In genomic region chr5:132190161-132190817, GRCh38 we compare ENCODE assay signal across 8 cellular contexts. TPM values are rescaled to one million over a fixed set of nuclear protein-coding genes. Genes with fewer than 3 reads are reported as not detected.
DNase-seq lines count a peak whose midpoint lies in the region; ATAC-seq, FAIRE-seq and TF ChIP-seq lines count a peak whose summit lies in the region.

No MANE protein-coding gene starts in this region.

- H3K36me3 ChIP-seq in SJSA1 = peaks cover 26% of the 10 kb centered on the region
- H3K36me3 ChIP-seq in naive thymus-derived CD4-positive, alpha-beta T cell (ENCODE audit: control insufficient read depth in 2 of 3, insufficient read depth in 3 of 3, low read length in 3 of 3) = no peaks in the 10 kb centered on the region

- POLR2A ChIA-PET in naive thymus-derived CD4-positive, alpha-beta T cell (lab: Charles Lee) = interaction anchor here (0.5 to 0.7 kb wide), 3 partner anchors 80 to 393 kb away, joined by 3 read pairs; no protein-coding TSS in a partner anchor

- DNase-seq in AG09309 (ENCODE audit: low read depth) (peak; percentile 52), GM12891 (ENCODE audit: insufficient read length, low spot score) (peak; percentile 43), NCI-H1092 treated with DMSO at 0.1 percent for 48 hours (lab: John Stamatoyannopoulos, UW) (peak; percentile 61), SJSA1 (ENCODE audit: low read depth in 1 of 2, low spot score in 2 of 2) (peak; percentile 58 to 61), epithelial cell of proximal tubule (ENCODE audit: low read depth) (no peak)
- peak in 7 of 9 donors; percentile 18 to 64 (median 44) for DNase-seq in naive thymus-derived CD4-positive, alpha-beta T cell
- no peak for DNase-seq in NK-92 treated with Interleukin-12 subunit alpha and Interleukin-12 subunit beta, amount 100 ng/mL, for 24 hours (lab: John Stamatoyannopoulos, UW)

- H3K27ac Mint-ChIP-seq in naive thymus-derived CD4-positive, alpha-beta T cell = no peak overlapping the region

- peak; percentile 67 for FAIRE-seq in GM12891 (lab: Jason Lieb, UNC)

- TF ChIP-seq CTCF in AG09309 (IDR thresholded peaks at IDR 0.05; ENCODE audit: control insufficient read depth, insufficient read depth, low read depth, low read length, missing control alignments) (peak; percentile 81), epithelial cell of proximal tubule (conservative IDR thresholded peaks at IDR 0.05; ENCODE audit: low read depth, low read length) (peak; percentile 86)

- no peaks in the 10 kb centered on the region for H3K27me3 ChIP-seq in SJSA1 (replicated peaks)
- no peaks in the 10 kb centered on the region for H3K27me3 ChIP-seq in naive thymus-derived CD4-positive, alpha-beta T cell (ENCODE audit: control insufficient read depth in 2 of 2, insufficient read depth in 2 of 2, low read length in 2 of 2)

- H3K4me3 Mint-ChIP-seq in naive thymus-derived CD4-positive, alpha-beta T cell = no peak overlapping the region

- H3K36me3 Mint-ChIP-seq in naive thymus-derived CD4-positive, alpha-beta T cell = peaks cover 0 to 14% (median 0%) of the 10 kb centered on the region in 5 donors

- peaks cover 0 to 2% (median 0%) of the 10 kb centered on the region in 11 donors for H3K9me3 Mint-ChIP-seq in naive thymus-derived CD4-positive, alpha-beta T cell

- CTCF ChIA-PET in naive thymus-derived CD4-positive, alpha-beta T cell (lab: Charles Lee) = no interaction called here

- no peaks in the 10 kb centered on the region for H3K9me3 ChIP-seq in SJSA1 (replicated peaks)
- H3K9me3 ChIP-seq in naive thymus-derived CD4-positive, alpha-beta T cell (ENCODE audit: control insufficient read depth in 2 of 3, low read length in 3 of 3) = no peaks in the 10 kb centered on the region

- TF ChIP-seq POLR2A in GM12891 (IDR thresholded peaks at IDR 0.05; ENCODE audit: low read depth, low read length) = no peak

- H3K4me1 ChIP-seq in SJSA1 (replicated peaks) = no peaks in the 10 kb centered on the region
- H3K4me1 ChIP-seq in naive thymus-derived CD4-positive, alpha-beta T cell (ENCODE audit: control insufficient read depth in 2 of 2, insufficient read depth in 2 of 2, low read length in 2 of 2) = no peaks in the 10 kb centered on the region

- intact Hi-C loops in naive thymus-derived CD4-positive, alpha-beta T cell (cut with micrococcal nuclease) = loop anchor here in 1 of 2 donors (1.0 to 2.0 kb wide), 2 partner anchors 10 to 125 kb away; no protein-coding TSS in a partner anchor

- H3K27ac ChIP-seq in SJSA1 = no peak overlapping the region
- no peak overlapping the region for H3K27ac ChIP-seq in naive thymus-derived CD4-positive, alpha-beta T cell (ENCODE audit: low read depth, low read length)

- H3K4me3 ChIP-seq in AG09309 (ENCODE audit: control insufficient read depth, low read depth, low read length) (no peak overlapping the region), SJSA1 (no peak overlapping the region), epithelial cell of proximal tubule (ENCODE audit: low read depth, low read length) (no peak overlapping the region)
- no peak overlapping the region for H3K4me3 ChIP-seq in naive thymus-derived CD4-positive, alpha-beta T cell (ENCODE audit: low read length)

- peaks cover 0 to 4% (median 0%) of the 10 kb centered on the region in 7 donors for H3K4me1 Mint-ChIP-seq in naive thymus-derived CD4-positive, alpha-beta T cell

- peak; percentile 97 for ATAC-seq in HG02642 (IDR thresholded peaks at IDR 0.05; ENCODE audit: poor library complexity, unreplicated experiment)
- ATAC-seq in naive thymus-derived CD4-positive, alpha-beta T cell = peak; percentile 96

- peaks cover 0 to 19% (median 11%) of the 10 kb centered on the region in 5 donors for H3K27me3 Mint-ChIP-seq in naive thymus-derived CD4-positive, alpha-beta T cell

TF ChIP-seq in GM12891, 5 proteins besides CTCF, POLR2A, EP300 and RAD21:
- TF ChIP-seq SPI1 (IDR thresholded peaks at IDR 0.05; ENCODE audit: low read depth, low read length) (no peak), POU2F2 (IDR thresholded peaks at IDR 0.05; ENCODE audit: low read depth, low read length) (no peak), POLR2AphosphoS5 (IDR thresholded peaks at IDR 0.05; ENCODE audit: low read depth, low read length) (no peak), PAX5 (IDR thresholded peaks at IDR 0.05; ENCODE audit: insufficient read depth, low read length, severe bottlenecking) (no peak), TAF1 (IDR thresholded peaks at IDR 0.05; ENCODE audit: low read depth, low read length) (no peak)

RNA-seq across cellular contexts. Expression of gene P4HA2, which starts 37.4 kb away (rescaled TPM):
- polyA plus RNA-seq in GM12891 (2012; ENCODE audit: low read depth, missing spikeins) = 17.0 TPM
- total RNA-seq in SJSA1 (2014; rRNA removed; shearing (Covaris generic)) = 222 and 261 TPM in 2 replicates
- total RNA-seq in epithelial cell of proximal tubule = 33.6 and 92.0 TPM in 2 replicates
- 10 to 100 TPM in 1 of 5 experiments, 1 to 10 TPM in 1, under 1 TPM in 2, not detected in 1; 0.30 to 23.9 (median 0.99) TPM for total RNA-seq in naive thymus-derived CD4-positive, alpha-beta T cell
- not detected for polyA plus RNA-seq in naive thymus-derived CD4-positive, alpha-beta T cell

Comparison
In these comparisons a context has a peak if more than half of its experiments do, and no peak if none do; other contexts are left out.
1. DNase-seq: peak in AG09309 (single experiment), GM12891 (single experiment), NCI-H1092 treated with DMSO at 0.1 percent for 48 hours (single experiment), SJSA1 (2 of 2) and naive thymus-derived CD4-positive, alpha-beta T cell (7 of 9); none in epithelial cell of proximal tubule (single experiment) and NK-92 treated with Interleukin-12 subunit alpha and Interleukin-12 subunit beta, amount 100 ng/mL, for 24 hours (single experiment).